34 cellular contexts compared by ENCODE assay signal in genomic region chr3:146561463-146561862, GRCh38. TPM values are rescaled to one million over a fixed set of nuclear protein-coding genes. Genes with fewer than 3 reads are reported as not detected.
"Had no signal": no experiment of that assay in that cellular context is flagged by ENCODE, and none has a peak within 500 bp of the region (broad histone marks: within the 10 kb centered on the region; RNA-seq: fewer than 3 reads in every experiment).

No MANE protein-coding gene starts in this region.

- H3K27ac ChIP-seq: adrenal gland, body of pancreas, SJCRH30, SK-N-MC had no signal

- H3K4me3 Mint-ChIP-seq: activated B cell treated with CpG ODN at 0.5 μM for 24 hours; activated CD4-positive, alpha-beta memory T cell treated with anti-CD3 and anti-CD28 coated beads for 36 hours; activated naive CD4-positive, alpha-beta T cell treated with anti-CD3 and anti-CD28 coated beads for 36 hours; activated T-cell treated with anti-CD3 and anti-CD28 coated beads, Interleukin-2, amount 50 U/mL, for 4 hours; activated T-helper 1 cell treated with anti-CD3 and anti-CD28 coated beads, Interleukin-12 subunit alpha, Interleukin-12 subunit beta, Interleukin-2, Interleukin-4 antibody, amounts not matched to agents 30 ng/mL and 10 ng/mL and 1 ng/mL, durations not matched to agents 14 hours and 24 hours and 36 hours; T-helper 1 cell treated with Interleukin-12 subunit alpha and Interleukin-12 subunit beta and Interleukin-4 antibody, amounts not matched to agents 30 μg/mL and 1 μg/mL, for 36 hours; T-helper 2 cell treated with Interferon-gamma antibody and Interleukin-4, amounts not matched to agents 5 μg/mL and 100 μg/mL, for 36 hours had no signal

- H3K27me3 ChIP-seq: adrenal gland, body of pancreas, SJCRH30 had no signal

- H3K9me3 ChIP-seq: adrenal gland, body of pancreas had no signal

- H3K27ac Mint-ChIP-seq: activated B cell treated with CpG ODN at 0.5 μM for 24 hours; activated CD4-positive, alpha-beta memory T cell treated with anti-CD3 and anti-CD28 coated beads for 36 hours; activated naive CD4-positive, alpha-beta T cell treated with anti-CD3 and anti-CD28 coated beads for 36 hours; activated naive CD4-positive, alpha-beta T cell treated with anti-CD3 and anti-CD28 coated beads, Interleukin-2, amount 50 U/mL, for 72 hours; activated T-helper 1 cell treated with anti-CD3 and anti-CD28 coated beads, Interleukin-12 subunit alpha, Interleukin-12 subunit beta, Interleukin-2, Interleukin-4 antibody, amounts not matched to agents 30 ng/mL and 10 ng/mL and 1 ng/mL, durations not matched to agents 14 hours and 24 hours and 36 hours; T-helper 1 cell treated with Interleukin-12 subunit alpha and Interleukin-12 subunit beta and Interleukin-4 antibody, amounts not matched to agents 30 μg/mL and 1 μg/mL, for 36 hours; T-helper 2 cell treated with Interferon-gamma antibody and Interleukin-4, amounts not matched to agents 5 μg/mL and 100 μg/mL, for 36 hours had no signal

- H3K4me3 ChIP-seq: adrenal gland, body of pancreas, SJCRH30, SK-N-MC had no signal

- ATAC-seq: activated naive CD4-positive, alpha-beta T cell treated with anti-CD3 and anti-CD28 coated beads, Interleukin-2, amount 50 U/mL, for 72 hours; activated T-cell treated with anti-CD3 and anti-CD28 coated beads, Interleukin-2, amount 50 U/mL, for 4 hours; body of pancreas had no signal

- H3K4me1 ChIP-seq: adrenal gland, body of pancreas had no signal

- H3K27me3 Mint-ChIP-seq: activated B cell treated with CpG ODN at 0.5 μM for 24 hours had no signal

- H3K9me3 Mint-ChIP-seq: activated B cell treated with CpG ODN at 0.5 μM for 24 hours; activated CD4-positive, alpha-beta memory T cell treated with anti-CD3 and anti-CD28 coated beads for 36 hours; activated naive CD4-positive, alpha-beta T cell treated with anti-CD3 and anti-CD28 coated beads for 36 hours; activated T-cell treated with anti-CD3 and anti-CD28 coated beads, Interleukin-2, amount 50 U/mL, for 4 hours; T-helper 2 cell treated with Interferon-gamma antibody and Interleukin-4, amounts not matched to agents 5 μg/mL and 100 μg/mL, for 36 hours had no signal

- H3K4me1 Mint-ChIP-seq: activated B cell treated with CpG ODN at 0.5 μM for 24 hours had no signal

- DNase-seq: activated B cell treated with CpG ODN at 0.5 μM for 24 hours; activated CD4-positive, alpha-beta memory T cell treated with anti-CD3 and anti-CD28 coated beads for 36 hours; activated CD4-positive, alpha-beta T cell treated with anti-CD3 and anti-CD28 coated beads for 4 hours; activated CD4-positive, alpha-beta T cell treated with anti-CD3 and anti-CD28 coated beads, Interleukin-2, amount 50 U/mL, for 1 hour; activated CD4-positive, CD25-positive, alpha-beta regulatory T cell treated with anti-CD3 and anti-CD28 coated beads, Interleukin-2, amount 50 U/mL, for 72 hours; activated CD8-positive, alpha-beta memory T cell treated with anti-CD3 and anti-CD28 coated beads, Interleukin-2, amount 50 U/mL, for 4 hours; activated gamma-delta T cell treated with Interleukin-2 at 50 U/mL for 16 hours; activated naive CD4-positive, alpha-beta T cell treated with anti-CD3 and anti-CD28 coated beads for 36 hours; activated T-cell treated with anti-CD3 and anti-CD28 coated beads for 4 hours; activated T-cell treated with anti-CD3 and anti-CD28 coated beads, Interleukin-2, amount 50 U/mL, for 4 hours; adrenal gland; body of pancreas; caudate nucleus; cerebellar nuclear complex; NCI-H1105; NCI-H1417 treated with DMSO at 0.1 percent for 48 hours; NCI-H187 treated with DMSO at 0.1 percent for 48 hours; NCI-H2081; NCI-H226; NCI-H446 treated with DMSO at 0.1 percent for 48 hours; NCI-H524; NCI-H69; NK-92 treated with Interleukin-12 subunit alpha and Interleukin-12 subunit beta, amount 100 ng/mL, for 24 hours; SHP77 had no signal

- H3K36me3 Mint-ChIP-seq: activated CD4-positive, alpha-beta memory T cell treated with anti-CD3 and anti-CD28 coated beads for 36 hours; activated naive CD4-positive, alpha-beta T cell treated with anti-CD3 and anti-CD28 coated beads, Interleukin-2, amount 50 U/mL, for 72 hours had no signal

- H3K36me3 ChIP-seq: adrenal gland, SJCRH30 had no signal

RNA-seq across cellular contexts. Expression of gene PLSCR5, which starts 43.7 kb away (rescaled TPM):
- total RNA-seq: activated B cell treated with CpG ODN at 0.5 μM for 24 hours; activated CD4-positive, alpha-beta memory T cell treated with anti-CD3 and anti-CD28 coated beads for 36 hours; activated naive CD4-positive, alpha-beta T cell treated with anti-CD3 and anti-CD28 coated beads for 36 hours; activated naive CD4-positive, alpha-beta T cell treated with anti-CD3 and anti-CD28 coated beads, Interleukin-2, amount 50 U/mL, for 72 hours; activated T-cell treated with anti-CD3 and anti-CD28 coated beads, Interleukin-2, amount 50 U/mL, for 4 hours; activated T-helper 1 cell treated with anti-CD3 and anti-CD28 coated beads, Interleukin-12 subunit alpha, Interleukin-12 subunit beta, Interleukin-2, Interleukin-4 antibody, amounts not matched to agents 30 ng/mL and 10 ng/mL and 1 ng/mL, durations not matched to agents 14 hours and 24 hours and 36 hours; adrenal gland; astrocyte; body of pancreas; bronchial epithelial cell; M059J; RPMI7951; SJCRH30 had no signal
- polyA plus RNA-seq: adrenal gland had no signal
